In the genomic region with DNA sequence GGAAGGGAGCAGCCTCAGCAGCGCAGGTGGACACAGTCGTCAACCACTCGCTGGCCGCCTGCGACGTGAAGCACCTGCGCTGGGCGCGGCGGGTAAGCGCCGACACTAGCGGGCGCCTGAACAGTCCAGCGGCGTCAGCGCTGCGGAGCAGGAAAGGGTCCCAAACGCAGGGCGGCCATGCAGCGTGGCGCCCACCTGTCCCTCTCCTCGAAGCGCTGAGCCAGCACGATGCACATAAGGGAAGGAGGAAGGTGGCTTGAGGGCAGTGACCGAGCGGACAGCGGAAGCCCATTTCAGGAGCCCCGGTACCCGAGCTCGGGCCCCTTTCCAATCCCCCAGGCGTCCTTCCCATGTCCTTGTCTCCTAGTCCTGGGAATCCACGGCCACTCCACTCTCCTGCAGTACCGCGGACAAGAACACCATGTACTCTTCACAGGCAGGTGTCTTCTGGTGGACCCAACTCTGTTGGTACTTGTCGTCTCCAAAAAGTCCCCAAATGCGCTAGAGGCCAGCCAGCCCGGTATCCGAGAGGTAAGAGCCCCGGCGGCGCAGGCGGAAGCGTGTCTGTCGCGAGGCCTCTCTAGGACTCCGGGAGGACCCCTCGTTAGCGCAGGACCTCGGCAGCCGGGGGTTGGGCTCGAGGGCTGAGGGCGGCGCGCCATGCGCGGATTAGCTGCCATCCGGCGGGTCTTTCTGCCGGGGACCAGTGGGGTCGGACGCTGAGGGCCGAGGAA, we compare ENCODE assay signal across 9 cellular contexts. TPM values are rescaled to one million over a fixed set of nuclear protein-coding genes. Genes with fewer than 3 reads are reported as not detected.
DNase-seq lines count a peak whose midpoint lies in the region; ATAC-seq and TF ChIP-seq lines count a peak whose summit lies in the region.
"Had no signal": no experiment of that assay in that cellular context is flagged by ENCODE, and none has a peak within 500 bp of the region (broad histone marks: within the 10 kb centered on the region; RNA-seq: fewer than 3 reads in every experiment).

No MANE protein-coding gene starts in this region.

- TF ChIP-seq CTCF in breast epithelium (IDR thresholded peaks at IDR 0.05): no peak
- TF ChIP-seq CTCF in MCF 10A (IDR thresholded peaks at IDR 0.05; ENCODE audit: unreplicated experiment): no peak
- no peak for TF ChIP-seq CTCF in stomach (IDR thresholded peaks at IDR 0.05)

- intact Hi-C loops in breast epithelium (cut with DNase I; ENCODE audit: low total_unique reads): no loop called here
- intact Hi-C loops in MCF 10A (cut with micrococcal nuclease): no loop called here
- intact Hi-C loops in stomach (cut with DNase I; ENCODE audit: low total_unique reads): no loop called here

- TF ChIP-seq EP300 in stomach (IDR thresholded peaks at IDR 0.05): no peak

- WGBS in stomach, 5 donors: 3 to 7% (median 4%) methylated on average over 38 to 63 of the region's 63 CpGs

- peaks cover 35% of the 10 kb centered on the region for H3K9me3 Mint-ChIP-seq in MCF 10A (ENCODE audit: unreplicated experiment)

- no peaks in the 10 kb centered on the region for H3K27me3 ChIP-seq in breast epithelium
- no peaks in the 10 kb centered on the region for H3K27me3 ChIP-seq in mononuclear cell (ENCODE audit: insufficient read depth, low read length)
- peaks cover 0 to 12% (median 7%) of the 10 kb centered on the region in 3 donors for H3K27me3 ChIP-seq in stomach

- CTCF ChIA-PET in MCF 10A (lab: Yijun Ruan, JAX): interaction anchor here (0.6 kb wide), 1 partner anchor 116 kb away, joined by 3 read pairs; no protein-coding TSS in a partner anchor

- no peaks in the 10 kb centered on the region for H3K4me1 ChIP-seq in breast epithelium
- peaks cover 14% of the 10 kb centered on the region for H3K4me1 ChIP-seq in mononuclear cell (ENCODE audit: insufficient read depth, low read length)
- peaks cover 0 to 13% (median 11%) of the 10 kb centered on the region in 4 donors for H3K4me1 ChIP-seq in stomach

- no peak for DNase-seq in breast epithelium (ENCODE audit: low spot score in 2 of 2)
- DNase-seq in MCF 10A (ENCODE audit: unreplicated experiment): no peak
- DNase-seq in cerebellum (ENCODE audit: low spot score): peak; percentile 73
- peak; percentile 30 for DNase-seq in stomach
- no peak for DNase-seq in LoVo (ENCODE audit: low spot score)
- DNase-seq in putamen (ENCODE audit: low spot score): no peak

- BruUV-seq in MCF 10A (replicated peaks; lab: Mats Ljungman, UMichigan): no TSS peak

- H3K27ac ChIP-seq in breast epithelium (no peak overlapping the region), stomach (peak overlapping the region in 3 of 5 donors; percentile 29 to 56 (median 55))

- H3K36me3 ChIP-seq in breast epithelium (no peaks in the 10 kb centered on the region), stomach (peaks cover 2 to 20% (median 12%) of the 10 kb centered on the region in 4 donors)

- peaks cover 41 to 54% of the 10 kb centered on the region in 2 donors for H3K9me3 ChIP-seq in breast epithelium
- H3K9me3 ChIP-seq in mononuclear cell (ENCODE audit: low read depth, low read length): peaks cover 42% of the 10 kb centered on the region
- H3K9me3 ChIP-seq in stomach: peaks cover 38 to 57% (median 56%) of the 10 kb centered on the region in 4 donors

- H3K4me3 ChIP-seq in breast epithelium (peak overlapping the region; percentile 56 to 68 (median 57)), mononuclear cell (ENCODE audit: low read length) (peak overlapping the region; percentile 39), stomach (peak overlapping the region; percentile 37 to 54 (median 50))

- POLR2A ChIA-PET in MCF 10A (lab: Yijun Ruan, JAX): interaction anchor here (1.2 kb wide), 1 partner anchor 14 kb away, joined by 3 read pairs; no protein-coding TSS in a partner anchor

- no peak for TF ChIP-seq POLR2A in breast epithelium (IDR thresholded peaks at IDR 0.05)
- TF ChIP-seq POLR2A in stomach (IDR thresholded peaks at IDR 0.05): no peak

- ATAC-seq in HG03159 (IDR thresholded peaks at IDR 0.05; ENCODE audit: unreplicated experiment): no peak

- no peaks in the 10 kb centered on the region for H3K4me1 Mint-ChIP-seq in MCF 10A (ENCODE audit: insufficient read depth, unreplicated experiment)

- H3K27me3 Mint-ChIP-seq in MCF 10A (ENCODE audit: insufficient read depth, unreplicated experiment): no peaks in the 10 kb centered on the region

- no peak overlapping the region for H3K27ac Mint-ChIP-seq in MCF 10A (ENCODE audit: low read depth, unreplicated experiment)

- no peaks in the 10 kb centered on the region for H3K36me3 Mint-ChIP-seq in MCF 10A (ENCODE audit: insufficient read depth, unreplicated experiment)

- H3K4me3 Mint-ChIP-seq in MCF 10A (ENCODE audit: unreplicated experiment): no peak overlapping the region

RNA-seq across cellular contexts. Expression of gene ZNF232, which starts 14.4 kb away (rescaled TPM):
- total RNA-seq in breast epithelium (10 to 100 TPM in 1 of 3 donors, 1 to 10 TPM in 2; 5.1 to 13.8 (median 9.2) TPM), MCF 10A (2022) (8.8 and 11.6 TPM in 2 replicates), cerebellum (11.3 TPM), mononuclear cell (2.3 TPM), stomach (1 to 10 TPM in 4 of 5 donors, under 1 TPM in 1; 0.58 to 8.0 (median 7.5) TPM)
- polyA plus RNA-seq in stomach: 10 to 100 TPM in 1 of 3 donors, 1 to 10 TPM in 2; 6.9 to 11.8 (median 7.0) TPM

RNA-seq across cellular contexts. Expression of gene USP6, which starts 18.6 kb away (rescaled TPM):
- total RNA-seq in breast epithelium: under 1 TPM; 0.16 to 0.44 (median 0.33) TPM
- total RNA-seq in MCF 10A (2022): 0.10 TPM in 1 of 2 replicates, not detected in the other
- total RNA-seq in cerebellum: 0.18 TPM
- 0.10 TPM for total RNA-seq in mononuclear cell
- under 1 TPM in 2 of 5 donors, not detected in 3; 0.18 to 0.45 TPM for total RNA-seq in stomach
- polyA plus RNA-seq in stomach: under 1 TPM in 1 of 3 donors, not detected in 2; 0.05 TPM
- total RNA-seq: Daoy had no signal

RNA-seq across cellular contexts. Expression of gene ZFP3, which starts 19.0 kb away (rescaled TPM):
- total RNA-seq in breast epithelium (1 to 10 TPM; 3.7 to 8.8 (median 4.9) TPM), MCF 10A (2022) (not detected in 2 replicates), cerebellum (12.4 TPM), mononuclear cell (1.9 TPM), stomach (10 to 100 TPM in 1 of 5 donors, 1 to 10 TPM in 4; 2.9 to 15.2 (median 6.6) TPM)
- 1 to 10 TPM; 1.7 to 2.6 (median 1.7) TPM for polyA plus RNA-seq in stomach
- total RNA-seq: Daoy had no signal

Comparison
In these comparisons a context has a peak if more than half of its experiments do, and no peak if none do; other contexts are left out.
1. DNase-seq: peak in cerebellum (single experiment) and stomach (single experiment); none in breast epithelium (0 of 2), MCF 10A (single experiment), LoVo (single experiment) and putamen (single experiment).
2. H3K27ac ChIP-seq: peak in stomach (3 of 5); none in breast epithelium (0 of 2).
3. Peak in every context shown above with its lines, with median percentiles within 50 percentile points of each other: H3K4me3 ChIP-seq.